Comparison of ENCODE assay signal across 25 cellular contexts in the genomic region with DNA sequence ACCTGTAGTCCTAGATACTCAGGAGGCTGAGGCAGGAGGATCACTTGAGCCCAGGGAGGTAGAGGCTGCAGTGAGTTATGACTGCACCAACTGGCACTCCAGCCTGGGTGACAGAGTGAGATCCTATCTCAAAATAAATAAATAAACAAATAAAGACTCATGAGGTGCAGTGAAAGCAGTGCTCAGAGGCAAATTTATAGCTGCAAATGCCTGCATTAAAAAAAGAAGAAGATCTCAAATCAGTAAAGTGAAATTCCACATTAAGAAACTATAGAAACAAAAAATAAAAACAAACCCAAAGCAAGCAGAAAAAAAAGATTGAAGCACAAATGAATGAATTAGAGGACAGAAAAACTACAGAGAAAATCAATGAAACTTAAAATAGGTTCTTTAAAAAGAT. TPM values are rescaled to one million over a fixed set of nuclear protein-coding genes. Genes with fewer than 3 reads are reported as not detected.
DNase-seq lines count a peak whose midpoint lies in the region; ATAC-seq, FAIRE-seq and TF ChIP-seq lines count a peak whose summit lies in the region.
"Had no signal": no experiment of that assay in that cellular context is flagged by ENCODE, and none has a peak within 500 bp of the region (broad histone marks: within the 10 kb centered on the region; RNA-seq: fewer than 3 reads in every experiment).

No MANE protein-coding gene starts in this region.

- H3K9me3 ChIP-seq in A549 (0 out of 3 replicates have a peak, but pooled peaks cover 3% of the 10 kb centered on the region), HEK293 (ENCODE audit: control insufficient read depth, insufficient read depth, low read depth, low read length) (no peaks in the 10 kb centered on the region), pancreas (no peaks in the 10 kb centered on the region)
- H3K9me3 ChIP-seq: Caco-2 had no signal

- H3K27me3 Mint-ChIP-seq in activated naive CD8-positive, alpha-beta T cell treated with anti-CD3 and anti-CD28 coated beads for 36 hours: no peaks in the 10 kb centered on the region
- H3K27me3 Mint-ChIP-seq in activated naive CD8-positive, alpha-beta T cell treated with anti-CD3 and anti-CD28 coated beads, Interleukin-2, amount 50 U/mL, for 24 hours: no peaks in the 10 kb centered on the region
- H3K27me3 Mint-ChIP-seq in progenitor cell of endocrine pancreas (no peaks in the 10 kb centered on the region), osteocyte (ENCODE audit: unreplicated experiment) (no peaks in the 10 kb centered on the region)
- H3K27me3 Mint-ChIP-seq: B cell; CD4-positive, alpha-beta T cell had no signal

- TF ChIP-seq RAD21 in A549 (conservative IDR thresholded peaks at IDR 0.05 in 1 of 2, IDR thresholded peaks at IDR 0.05 in 1 of 2): no peak

- H3K4me2 ChIP-seq in A549: no peak overlapping the region
- H3K4me2 ChIP-seq: BLaER1 treated with 17β-estradiol and CSF1 and Interleukin-3, amounts not matched to agents 10 nM and 100 nM had no signal

- POLR2A ChIA-PET in A549 (lab: Yijun Ruan, JAX) (no interaction called here), HEK293 (lab: Yijun Ruan, JAX) (no interaction called here)

- no peaks in the 10 kb centered on the region for H3K4me1 Mint-ChIP-seq in activated naive CD8-positive, alpha-beta T cell treated with anti-CD3 and anti-CD28 coated beads for 36 hours
- H3K4me1 Mint-ChIP-seq in activated naive CD8-positive, alpha-beta T cell treated with anti-CD3 and anti-CD28 coated beads, Interleukin-2, amount 50 U/mL, for 24 hours: no peaks in the 10 kb centered on the region
- H3K4me1 Mint-ChIP-seq in progenitor cell of endocrine pancreas (ENCODE audit: low read depth) (peaks cover 2% of the 10 kb centered on the region), osteocyte (ENCODE audit: unreplicated experiment) (no peaks in the 10 kb centered on the region)
- H3K4me1 Mint-ChIP-seq: B cell had no signal

- H3K27ac ChIP-seq in A549: no peak overlapping the region
- H3K27ac ChIP-seq in HEK293 (ENCODE audit: extremely low read depth, low read depth, low read length): no peak overlapping the region
- no peak overlapping the region for H3K27ac ChIP-seq in pancreas
- H3K27ac ChIP-seq: BLaER1 treated with 17β-estradiol and CSF1 and Interleukin-3, amounts not matched to agents 10 nM and 100 nM; C4-2B had no signal

- TF ChIP-seq EP300 in A549 (IDR thresholded peaks at IDR 0.05): no peak

- ATAC-seq in activated naive CD8-positive, alpha-beta T cell treated with anti-CD3 and anti-CD28 coated beads, Interleukin-2, amount 50 U/mL, for 24 hours: no peak
- ATAC-seq in A549 (no peak), pancreas (no peak)
- ATAC-seq: CD8-positive, alpha-beta T cell had no signal

- peaks cover 33% of the 10 kb centered on the region for H3K36me3 Mint-ChIP-seq in activated naive CD8-positive, alpha-beta T cell treated with anti-CD3 and anti-CD28 coated beads for 36 hours
- H3K36me3 Mint-ChIP-seq in activated naive CD8-positive, alpha-beta T cell treated with anti-CD3 and anti-CD28 coated beads, Interleukin-2, amount 50 U/mL, for 24 hours (ENCODE audit: low read depth): peaks cover 35% of the 10 kb centered on the region
- H3K36me3 Mint-ChIP-seq in progenitor cell of endocrine pancreas (ENCODE audit: insufficient read depth): peaks cover 27% of the 10 kb centered on the region
- peaks cover 28% of the 10 kb centered on the region for H3K36me3 Mint-ChIP-seq in osteocyte (ENCODE audit: unreplicated experiment)

- H3K4me3 ChIP-seq in A549 (no peak overlapping the region), HEK293 (ENCODE audit: low read depth, low read length) (no peak overlapping the region), pancreas (no peak overlapping the region)
- H3K4me3 ChIP-seq: BLaER1 treated with 17β-estradiol and CSF1 and Interleukin-3, amounts not matched to agents 10 nM and 100 nM had no signal

- TF ChIP-seq CTCF in A549 (IDR thresholded peaks at IDR 0.05): no peak
- TF ChIP-seq CTCF in HEK293 (tag by site-specific recombination; IDR thresholded peaks at IDR 0.05): no peak
- no peak for TF ChIP-seq CTCF in progenitor cell of endocrine pancreas (IDR thresholded peaks at IDR 0.05; ENCODE audit: unreplicated experiment)
- TF ChIP-seq CTCF in pancreas (IDR thresholded peaks at IDR 0.05): no peak
- no peak for TF ChIP-seq CTCF in osteocyte (IDR thresholded peaks at IDR 0.05)

- CTCF ChIA-PET in A549 (lab: Yijun Ruan, JAX): interaction anchor here (1.7 kb wide), 1 partner anchor 8 kb away, joined by 5 read pairs; no protein-coding TSS in a partner anchor
- CTCF ChIA-PET in HEK293 (lab: Yijun Ruan, JAX): no interaction called here

- H3K9me3 Mint-ChIP-seq in activated naive CD8-positive, alpha-beta T cell treated with anti-CD3 and anti-CD28 coated beads for 36 hours: peaks cover 12% of the 10 kb centered on the region
- H3K9me3 Mint-ChIP-seq in activated naive CD8-positive, alpha-beta T cell treated with anti-CD3 and anti-CD28 coated beads, Interleukin-2, amount 50 U/mL, for 24 hours: peaks cover 18% of the 10 kb centered on the region
- H3K9me3 Mint-ChIP-seq in progenitor cell of endocrine pancreas (ENCODE audit: low read depth) (peaks cover 16% of the 10 kb centered on the region), osteocyte (ENCODE audit: unreplicated experiment) (peaks cover 18% of the 10 kb centered on the region)
- H3K9me3 Mint-ChIP-seq: CD4-positive, alpha-beta T cell had no signal

- intact Hi-C loops in pancreas (cut with DNase I): no loop called here

- H3K27me3 ChIP-seq in pancreas: no peaks in the 10 kb centered on the region
- H3K27me3 ChIP-seq: BLaER1 treated with 17β-estradiol and CSF1 and Interleukin-3, amounts not matched to agents 10 nM and 100 nM had no signal

- H3K4me1 ChIP-seq in A549 (no peaks in the 10 kb centered on the region), HEK293 (ENCODE audit: control insufficient read depth, insufficient read depth, low read length) (no peaks in the 10 kb centered on the region), pancreas (peaks cover 7 to 14% (median 8%) of the 10 kb centered on the region in 3 donors)
- H3K4me1 ChIP-seq: BLaER1 treated with 17β-estradiol and CSF1 and Interleukin-3, amounts not matched to agents 10 nM and 100 nM; Caco-2 had no signal

- H3K36me3 ChIP-seq in HEK293 (ENCODE audit: control insufficient read depth in 2 of 2, insufficient read depth in 1 of 2, low read length in 2 of 2): peaks cover 0 to 27% of the 10 kb centered on the region in 2 experiments; a peak in 2 of 3 replicates
- H3K36me3 ChIP-seq in pancreas: no peaks in the 10 kb centered on the region

- no peak overlapping the region for H3K4me3 Mint-ChIP-seq in activated naive CD8-positive, alpha-beta T cell treated with anti-CD3 and anti-CD28 coated beads for 36 hours
- no peak overlapping the region for H3K4me3 Mint-ChIP-seq in activated naive CD8-positive, alpha-beta T cell treated with anti-CD3 and anti-CD28 coated beads, Interleukin-2, amount 50 U/mL, for 24 hours
- no peak overlapping the region for H3K4me3 Mint-ChIP-seq in progenitor cell of endocrine pancreas (ENCODE audit: low read depth)
- H3K4me3 Mint-ChIP-seq in osteocyte (ENCODE audit: unreplicated experiment): no peak overlapping the region
- H3K4me3 Mint-ChIP-seq: B cell; CD4-positive, alpha-beta T cell; CD8-positive, alpha-beta T cell had no signal

- FAIRE-seq in A549 (lab: Jason Lieb, UNC) (no peak), pancreas (lab: Jason Lieb, UNC) (no peak)
- FAIRE-seq: A204.1, D721Med, G401.6, GM12891, GM19239 had no signal

- H3K27ac Mint-ChIP-seq in activated naive CD8-positive, alpha-beta T cell treated with anti-CD3 and anti-CD28 coated beads for 36 hours: peak overlapping the region; percentile 29
- no peak overlapping the region for H3K27ac Mint-ChIP-seq in activated naive CD8-positive, alpha-beta T cell treated with anti-CD3 and anti-CD28 coated beads, Interleukin-2, amount 50 U/mL, for 24 hours
- H3K27ac Mint-ChIP-seq in progenitor cell of endocrine pancreas (peak overlapping the region; percentile 8), osteocyte (ENCODE audit: unreplicated experiment) (no peak overlapping the region)
- H3K27ac Mint-ChIP-seq: B cell; CD4-positive, alpha-beta T cell; CD8-positive, alpha-beta T cell had no signal

- TF ChIP-seq POLR2A in A549 (IDR thresholded peaks at IDR 0.05; ENCODE audit: low read length): no peak

- DNase-seq in activated naive CD8-positive, alpha-beta T cell treated with anti-CD3 and anti-CD28 coated beads for 36 hours: no peak
- DNase-seq in activated naive CD8-positive, alpha-beta T cell treated with anti-CD3 and anti-CD28 coated beads, Interleukin-2, amount 50 U/mL, for 24 hours: no peak
- DNase-seq in A549 (ENCODE audit: low read depth in 1 of 2, low spot score in 1 of 2) (no peak), progenitor cell of endocrine pancreas (ENCODE audit: low spot score, unreplicated experiment) (no peak), NOMO-1 (lab: John Stamatoyannopoulos, UW; ENCODE audit: unreplicated experiment in 2 of 2) (no peak), pancreas (no peak), osteocyte (ENCODE audit: extremely low spot score, unreplicated experiment) (no peak)
- DNase-seq: 8988T; AML-193; Caco-2; Calu3; CD4-positive, alpha-beta T cell; CD8-positive, alpha-beta T cell; DMS79 treated with DMSO at 0.1 percent for 48 hours; GF-D8 had no signal

TF ChIP-seq in A549, 52 proteins besides CTCF, POLR2A, EP300 and RAD21 (continues in another document):
- no peak for TF ChIP-seq ESRRA (IDR thresholded peaks at IDR 0.05; ENCODE audit: borderline replicate concordance, low read length)

RNA-seq across cellular contexts. Expression of a gene that starts 22.5 kb away (rescaled TPM):
- not detected for total RNA-seq in activated naive CD8-positive, alpha-beta T cell treated with anti-CD3 and anti-CD28 coated beads for 36 hours
- 0.29 and 0.30 TPM in 2 replicates for polyA plus RNA-seq in A549 (2011; rRNA removed)
- 0.01 and 0.03 TPM in 2 replicates for polyA plus RNA-seq in A549 (2012; cell fraction: cytosol; rRNA removed)
- 0.08 and 0.17 TPM in 2 replicates for polyA plus RNA-seq in A549 (2012; cell fraction: nucleus; rRNA removed)
- polyA plus RNA-seq in A549 (2017; fragmentation: RNase III; extraction: RNeasy Plus Mini Kit Qiagen cat#74134 plus additional on column Dnase treatment): 0.05 to 0.08 TPM in 2 of 3 replicates, not detected in the other
- polyA minus RNA-seq in A549 (2011; rRNA and poly(A)+ RNA removed): not detected in 2 replicates
- total RNA-seq in progenitor cell of endocrine pancreas: 0.16 and 0.31 TPM in 2 replicates
- 1 to 10 TPM in 1 of 6 donors, under 1 TPM in 5; 0.24 to 2.7 (median 0.53) TPM for total RNA-seq in pancreas
- polyA plus RNA-seq in pancreas: under 1 TPM; 0.75 to 0.84 TPM
- 0.16 TPM in 1 of 2 replicates, not detected in the other for total RNA-seq in osteocyte
- total RNA-seq: Calu3 had no signal
- polyA plus RNA-seq: BJ had no signal

RNA-seq across cellular contexts. Expression of a gene that starts 45.8 kb away (rescaled TPM):
- 10 to 100 TPM; 18.2 to 18.7 TPM for total RNA-seq in activated naive CD8-positive, alpha-beta T cell treated with anti-CD3 and anti-CD28 coated beads for 36 hours
- polyA plus RNA-seq in A549 (2011; rRNA removed) (85.2 and 113 TPM in 2 replicates), A549 (2017; fragmentation: RNase III; extraction: RNeasy Plus Mini Kit Qiagen cat#74134 plus additional on column Dnase treatment) (42.3 to 53.4 TPM (median 51.5 TPM) in 3 replicates), pancreas (10 to 100 TPM; 31.1 to 43.7 TPM)
- 11.7 and 13.4 TPM in 2 replicates for polyA plus RNA-seq in A549 (2012; cell fraction: cytosol; rRNA removed)
- 4.6 and 6.1 TPM in 2 replicates for polyA plus RNA-seq in A549 (2012; cell fraction: nucleus; rRNA removed)
- 17.9 and 20.2 TPM in 2 replicates for polyA minus RNA-seq in A549 (2011; rRNA and poly(A)+ RNA removed)
- total RNA-seq in progenitor cell of endocrine pancreas (28.2 and 31.7 TPM in 2 replicates), pancreas (10 to 100 TPM; 20.0 to 53.5 (median 34.8) TPM), osteocyte (21.8 and 23.8 TPM in 2 replicates)

Comparison
In these comparisons a context has a peak if more than half of its experiments do, and no peak if none do; other contexts are left out.
1. H3K27ac Mint-ChIP-seq: peak in activated naive CD8-positive, alpha-beta T cell treated with anti-CD3 and anti-CD28 coated beads for 36 hours (single experiment) and progenitor cell of endocrine pancreas (single experiment); none in activated naive CD8-positive, alpha-beta T cell treated with anti-CD3 and anti-CD28 coated beads, Interleukin-2, amount 50 U/mL, for 24 hours (single experiment) and osteocyte (single experiment).